In genomic region chr18:75464356-75464755, GRCh38 we compare ENCODE assay signal across 9 cellular contexts. TPM values are rescaled to one million over a fixed set of nuclear protein-coding genes. Genes with fewer than 3 reads are reported as not detected.
"Had no signal": no experiment of that assay in that cellular context is flagged by ENCODE, and none has a peak within 500 bp of the region (broad histone marks: within the 10 kb centered on the region; RNA-seq: fewer than 3 reads in every experiment).

No MANE protein-coding gene starts in this region.

- H3K4me3 ChIP-seq: GM12878 had no signal

- FAIRE-seq: G401.6, GM12878, GM12891, GM12892, GM18507, GM19239 had no signal

- ATAC-seq: GM12878 had no signal

- DNase-seq: GDM1, GF-D8 had no signal

RNA-seq across cellular contexts. Expression of gene SMIM21, which starts 36.9 kb away (rescaled TPM):
- total RNA-seq: G401, GM12878 had no signal
- polyA plus RNA-seq: GM12878 had no signal
